In the genomic region with DNA sequence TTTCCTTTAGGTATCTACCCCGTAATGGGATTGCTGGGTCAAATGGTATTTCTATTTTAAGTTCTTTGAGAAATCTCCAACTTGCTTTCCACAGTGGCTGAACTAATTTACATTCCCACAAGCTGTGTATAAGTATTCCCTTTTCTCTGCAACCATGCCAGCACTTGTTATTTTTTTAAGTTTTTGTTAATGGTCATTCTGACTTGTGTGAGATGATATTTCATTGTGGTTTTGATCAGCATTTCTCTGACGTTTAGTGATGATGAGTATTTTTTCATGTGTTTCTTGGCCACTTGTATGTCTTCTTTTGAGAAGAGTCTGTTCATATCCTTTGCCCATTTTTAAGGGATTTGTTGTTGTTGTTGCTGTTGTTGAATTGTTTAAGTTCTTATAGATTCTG, we compare ENCODE assay signal across 17 cellular contexts.
"Had no signal": no experiment of that assay in that cellular context is flagged by ENCODE, and none has a peak within 500 bp of the region (broad histone marks: within the 10 kb centered on the region; RNA-seq: fewer than 3 reads in every experiment).

No MANE protein-coding gene starts in this region.

- H2AFZ ChIP-seq: neural progenitor cell had no signal

- H3K27ac Mint-ChIP-seq: activated CD4-positive, alpha-beta memory T cell treated with anti-CD3 and anti-CD28 coated beads, Interleukin-2, amount 10 ng/mL, durations not matched to agents 7 days and 5 days; activated CD4-positive, alpha-beta T cell treated with anti-CD3 and anti-CD28 coated beads for 36 hours; activated naive CD8-positive, alpha-beta T cell treated with anti-CD3 and anti-CD28 coated beads, Interleukin-2, amount 10 ng/mL, durations not matched to agents 7 days and 5 days; neural progenitor cell; T-cell; type B pancreatic cell had no signal

- H3K27ac ChIP-seq: lower lobe of right lung, neural progenitor cell, suprapubic skin, VCaP had no signal

- H3K4me3 ChIP-seq: lower lobe of right lung, neural progenitor cell, suprapubic skin had no signal

- H3K9me3 ChIP-seq: lower lobe of right lung, suprapubic skin had no signal

- H3K4me1 ChIP-seq: lower lobe of right lung, neural progenitor cell had no signal

- H3K27me3 ChIP-seq: neural progenitor cell, suprapubic skin had no signal

- H3K27me3 Mint-ChIP-seq: activated CD4-positive, alpha-beta memory T cell treated with anti-CD3 and anti-CD28 coated beads, Interleukin-2, amount 10 ng/mL, durations not matched to agents 7 days and 5 days; activated CD4-positive, alpha-beta T cell treated with anti-CD3 and anti-CD28 coated beads for 36 hours; activated naive CD8-positive, alpha-beta T cell treated with anti-CD3 and anti-CD28 coated beads, Interleukin-2, amount 10 ng/mL, durations not matched to agents 7 days and 5 days; T-cell; type B pancreatic cell had no signal

- H3K4me1 Mint-ChIP-seq: activated CD4-positive, alpha-beta memory T cell treated with anti-CD3 and anti-CD28 coated beads, Interleukin-2, amount 10 ng/mL, durations not matched to agents 7 days and 5 days; activated CD4-positive, alpha-beta T cell treated with anti-CD3 and anti-CD28 coated beads for 36 hours; activated naive CD8-positive, alpha-beta T cell treated with anti-CD3 and anti-CD28 coated beads, Interleukin-2, amount 10 ng/mL, durations not matched to agents 7 days and 5 days; neural progenitor cell; T-cell had no signal

- H3K4me3 Mint-ChIP-seq: activated CD4-positive, alpha-beta memory T cell treated with anti-CD3 and anti-CD28 coated beads, Interleukin-2, amount 10 ng/mL, durations not matched to agents 7 days and 5 days; activated CD4-positive, alpha-beta T cell treated with anti-CD3 and anti-CD28 coated beads for 36 hours; activated naive CD8-positive, alpha-beta T cell treated with anti-CD3 and anti-CD28 coated beads, Interleukin-2, amount 10 ng/mL, durations not matched to agents 7 days and 5 days; neural progenitor cell; T-cell; type B pancreatic cell had no signal

- H3K36me3 Mint-ChIP-seq: activated naive CD8-positive, alpha-beta T cell treated with anti-CD3 and anti-CD28 coated beads, Interleukin-2, amount 10 ng/mL, durations not matched to agents 7 days and 5 days; neural progenitor cell; T-cell; type B pancreatic cell had no signal

- ATAC-seq: activated CD4-positive, alpha-beta T cell treated with anti-CD3 and anti-CD28 coated beads for 36 hours; left cardiac atrium; lower lobe of right lung; T-cell had no signal

- H3K9me3 Mint-ChIP-seq: activated CD4-positive, alpha-beta memory T cell treated with anti-CD3 and anti-CD28 coated beads, Interleukin-2, amount 10 ng/mL, durations not matched to agents 7 days and 5 days; activated naive CD8-positive, alpha-beta T cell treated with anti-CD3 and anti-CD28 coated beads, Interleukin-2, amount 10 ng/mL, durations not matched to agents 7 days and 5 days; type B pancreatic cell had no signal

- DNase-seq: activated CD4-positive, alpha-beta memory T cell treated with anti-CD3 and anti-CD28 coated beads, Interleukin-2, amount 10 ng/mL, durations not matched to agents 7 days and 5 days; activated CD4-positive, alpha-beta T cell treated with anti-CD3 and anti-CD28 coated beads for 36 hours; activated naive CD8-positive, alpha-beta T cell treated with anti-CD3 and anti-CD28 coated beads, Interleukin-2, amount 10 ng/mL, durations not matched to agents 7 days and 5 days; anterior cingulate cortex; cortex of kidney; effector CD8-positive, alpha-beta T cell; left cardiac atrium; lower lobe of right lung; midbrain; stimulated activated CD4-positive, alpha-beta T cell treated with anti-CD3 and anti-CD28 coated beads, Interleukin-2, amount 100 ng/mL, for 48 hours; stimulated activated naive CD4-positive, alpha-beta T cell treated with Interleukin-2 at 50 U/mL for 16 hours; T-cell; T1000 had no signal

- H3K36me3 ChIP-seq: lower lobe of right lung, neural progenitor cell, suprapubic skin had no signal
